8 cellular contexts compared by ENCODE assay signal in genomic region chr5:180291943-180292831, GRCh38. TPM values are rescaled to one million over a fixed set of nuclear protein-coding genes. Genes with fewer than 3 reads are reported as not detected.
A peak's percentile ranks its signal among the peaks of the same experiment; 100 is the strongest.
DNase-seq lines count a peak whose midpoint lies in the region; ATAC-seq, FAIRE-seq and TF ChIP-seq lines count a peak whose summit lies in the region.

Gene MAPK9, minus strand, starts transcription at chr5:180292083. Its CDS starts 11,522 bp downstream, at chr5:180280561.

- H3K79me2 ChIP-seq in keratinocyte (ENCODE audit: control insufficient read depth, insufficient read depth, low read length) = peaks cover 34% of the 10 kb centered on the region

- H3K4me3 ChIP-seq in keratinocyte (ENCODE audit: control insufficient read depth in 2 of 3, extremely low read depth in 1 of 3, insufficient read depth in 2 of 3, low read depth in 1 of 3, low read length in 3 of 3) = peak within 1 kb of the TSS; percentile 65 to 90 (median 71)

- H3K9me3 ChIP-seq in keratinocyte (ENCODE audit: control insufficient read depth, low read depth, low read length) = no peaks in the 10 kb centered on the region

- peak within 1 kb of the TSS; percentile 77 for H3K9ac ChIP-seq in keratinocyte (ENCODE audit: control insufficient read depth, extremely low read depth, insufficient read depth, low read length)

- peak within 1 kb of the TSS; percentile 89 for H3K4me2 ChIP-seq in keratinocyte (ENCODE audit: control insufficient read depth, extremely low read depth, insufficient read depth, low read depth, low read length)

- no peak for TF ChIP-seq CTCF in keratinocyte (optimal IDR thresholded peaks at IDR 0.05 in 1 of 3, IDR thresholded peaks at IDR 0.05 in 1 of 3, conservative IDR thresholded peaks at IDR 0.05 in 1 of 3; ENCODE audit: extremely low read depth in 1 of 3, insufficient read depth in 2 of 3, low read length in 3 of 3)

- ATAC-seq in GM18511 (IDR thresholded peaks at IDR 0.05; ENCODE audit: unreplicated experiment) = peak; percentile 84
- peak; percentile 80 for ATAC-seq in HG03025 (IDR thresholded peaks at IDR 0.05; ENCODE audit: low FRiP score, unreplicated experiment)

- peak within 1 kb of the TSS; percentile 60 for H3K27ac ChIP-seq in keratinocyte (ENCODE audit: control insufficient read depth, insufficient read depth, low read length)

- no peak for FAIRE-seq in keratinocyte (lab: Jason Lieb, UNC)

- no peaks in the 10 kb centered on the region for H4K20me1 ChIP-seq in keratinocyte (ENCODE audit: control insufficient read depth, extremely low read depth, insufficient read depth, low read length)

- DNase-seq in A172 (ENCODE audit: low spot score) (peak; percentile 60), NCI-H2171 (lab: John Stamatoyannopoulos, UW) (peak; percentile 46), keratinocyte (ENCODE audit: low read depth, low spot score) (no peak)
- DNase-seq in activated CD4-positive, CD25-positive, alpha-beta regulatory T cell treated with anti-CD3 and anti-CD28 coated beads, Interleukin-2, amount 50 U/mL, for 16 hours (ENCODE audit: low read depth, low spot score) = peak; percentile 69
- peak; percentile 87 for DNase-seq in central memory CD4-positive, alpha-beta T cell
- peak; percentile 56 to 81 (median 59) for DNase-seq in stimulated activated CD4-positive, alpha-beta T cell treated with anti-CD3 and anti-CD28 coated beads, Interleukin-12 subunit alpha, Interleukin-12 subunit beta, amount 100 ng/mL, for 48 hours (ENCODE audit: low read depth in 2 of 3, low spot score in 1 of 3)

- dilution Hi-C loops in keratinocyte (cut with MboI; ENCODE audit: extremely low pct_ligation_motif_present, low sequenced_read_pairs) = no loop called here

- peaks cover 22% of the 10 kb centered on the region for H3K4me1 ChIP-seq in keratinocyte (ENCODE audit: control insufficient read depth, extremely low read depth, insufficient read depth, low read length)

- peaks cover 0 to 2% of the 10 kb centered on the region in 2 experiments for H3K36me3 ChIP-seq in keratinocyte (ENCODE audit: control insufficient read depth in 2 of 2, extremely low read depth in 1 of 2, insufficient read depth in 2 of 2, low read length in 2 of 2)

- peak within 1 kb of the TSS; percentile 82 for H2AFZ ChIP-seq in keratinocyte (ENCODE audit: control insufficient read depth, low read length)

- H3K9me1 ChIP-seq in keratinocyte (ENCODE audit: control insufficient read depth, extremely low read depth, insufficient read depth, low read length) = no peaks in the 10 kb centered on the region

- H3K27me3 ChIP-seq in keratinocyte (ENCODE audit: control insufficient read depth, extremely low read depth, insufficient read depth, low read length) = no peaks in the 10 kb centered on the region

RNA-seq across cellular contexts. Expression of gene MAPK9, which starts in this region (rescaled TPM):
- 36.9 and 37.9 TPM in 2 replicates for total RNA-seq in A172 (2014; rRNA removed; shearing (Covaris generic))
- polyA plus RNA-seq in keratinocyte = 25.2 to 49.4 TPM (median 42.8 TPM) in 3 replicates
- polyA plus RNA-seq in keratinocyte (2011; ENCODE audit: low read depth) = 12.0 TPM
- 30.9 and 40.4 TPM in 2 replicates for polyA plus RNA-seq in keratinocyte (2011; cell fraction: cytosol; rRNA removed)
- polyA plus RNA-seq in keratinocyte (2011; cell fraction: nucleus; rRNA removed) = 24.8 and 27.6 TPM in 2 replicates
- polyA plus RNA-seq in keratinocyte (2012; ENCODE audit: low replicate concordance) = 9.5 and 21.7 TPM in 2 replicates
- 32.9 to 50.0 TPM (median 39.3 TPM) in 3 replicates for polyA minus RNA-seq in keratinocyte
- 22.1 TPM for polyA minus RNA-seq in keratinocyte (2011; cell fraction: cytosol; rRNA and poly(A)+ RNA removed)
- polyA minus RNA-seq in keratinocyte (2011; cell fraction: nucleus; rRNA and poly(A)+ RNA removed) = 10.4 and 20.1 TPM in 2 replicates
